In the genomic region with DNA sequence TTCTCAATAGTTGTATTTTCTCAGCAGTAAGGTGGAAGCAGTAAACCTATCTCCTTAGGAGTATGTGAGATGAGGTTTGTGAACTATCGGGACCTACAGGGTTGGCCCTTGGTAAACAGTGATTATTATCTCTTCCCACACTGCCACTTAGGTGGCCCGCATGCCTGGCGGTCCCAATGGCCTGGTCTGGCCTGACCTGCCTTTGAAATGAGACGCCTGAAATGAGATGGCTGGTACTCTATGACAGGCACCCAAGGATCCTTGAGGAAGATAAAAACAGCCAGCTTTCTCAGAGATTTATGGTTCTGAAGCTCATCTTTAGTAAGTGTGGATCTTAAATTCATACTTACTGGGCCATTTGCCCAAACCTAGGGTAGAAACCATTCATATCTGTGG, we compare ENCODE assay signal across 12 cellular contexts. TPM values are rescaled to one million over a fixed set of nuclear protein-coding genes. Genes with fewer than 3 reads are reported as not detected.
DNase-seq lines count a peak whose midpoint lies in the region; TF ChIP-seq lines count a peak whose summit lies in the region.
"Had no signal": no experiment of that assay in that cellular context is flagged by ENCODE, and none has a peak within 500 bp of the region (broad histone marks: within the 10 kb centered on the region; RNA-seq: fewer than 3 reads in every experiment).

No MANE protein-coding gene starts in this region.

- peaks cover 35 to 73% (median 56%) of the 10 kb centered on the region in 4 donors for H3K4me1 ChIP-seq in transverse colon

- H3K27ac ChIP-seq in RWPE1 (peak overlapping the region; percentile 96), coronary artery (peak overlapping the region; percentile 53 to 75), transverse colon (peak overlapping the region; percentile 63 to 77 (median 72))

- CTCF ChIA-PET in RWPE1 (lab: Yijun Ruan, JAX), result interaction anchor here (0.7 kb wide), 1 partner anchor 73 kb away, joined by 3 read pairs; no protein-coding TSS in a partner anchor

- H3K4me3 ChIP-seq in coronary artery (peak overlapping the region; percentile 31), transverse colon (no peak overlapping the region)

- H3K4me3 Mint-ChIP-seq in mesothelial cell of epicardium, result no peak overlapping the region
- H3K4me3 Mint-ChIP-seq: activated T-helper 1 cell treated with anti-CD3 and anti-CD28 coated beads, Interleukin-12 subunit alpha, Interleukin-12 subunit beta, Interleukin-2, Interleukin-4 antibody, amounts not matched to agents 30 ng/mL and 10 ng/mL and 1 ng/mL, durations not matched to agents 14 hours and 24 hours and 36 hours had no signal

- in situ Hi-C loops in transverse colon (cut with MboI; ENCODE audit: low pct_ligation_motif_present in 1 of 4, low pct_unique_long_range_greater_than_20kb in 1 of 4, low sequenced_read_pairs in 3 of 4), result no loop called here

- 46 to 69% methylated on average over 3 to 4 of the region's 4 CpGs for WGBS in transverse colon (ENCODE audit: low coverage in 1 of 2), 2 donors

- no peak for TF ChIP-seq CTCF in RWPE1 (conservative IDR thresholded peaks at IDR 0.05; ENCODE audit: low read depth)
- TF ChIP-seq CTCF in coronary artery (IDR thresholded peaks at IDR 0.05), result no peak
- TF ChIP-seq CTCF in mesothelial cell of epicardium (IDR thresholded peaks at IDR 0.05; ENCODE audit: unreplicated experiment), result no peak
- no peak for TF ChIP-seq CTCF in transverse colon (IDR thresholded peaks at IDR 0.05)

- DNase-seq in RWPE1 (ENCODE audit: low spot score) (no peak), coronary artery (ENCODE audit: low spot score) (no peak), mesothelial cell of epicardium (ENCODE audit: low spot score in 2 of 2, unreplicated experiment in 2 of 2) (no peak), transverse colon (no peak), HPDE6-E6E7 (ENCODE audit: extremely low spot score) (no peak), NCI-H526 treated with DMSO at 0.1 percent for 48 hours (lab: John Stamatoyannopoulos, UW) (no peak), NCI-H748 (lab: John Stamatoyannopoulos, UW; ENCODE audit: unreplicated experiment) (no peak), NCI-H2029 (lab: John Stamatoyannopoulos, UW) (no peak)
- DNase-seq: DND-41; NCI-H2081 treated with DMSO at 0.1 percent for 48 hours; stimulated activated naive CD4-positive, alpha-beta T cell had no signal

- H3K27me3 ChIP-seq in transverse colon, result no peaks in the 10 kb centered on the region

- peaks cover 0 to 2% (median 0%) of the 10 kb centered on the region in 4 donors for H3K36me3 ChIP-seq in transverse colon

- peaks cover 6% of the 10 kb centered on the region for H3K36me3 Mint-ChIP-seq in mesothelial cell of epicardium

- intact Hi-C loops in transverse colon (cut with DNase I; ENCODE audit: low total_unique reads), result no loop called here

- H3K27me3 Mint-ChIP-seq in mesothelial cell of epicardium (ENCODE audit: low read depth), result no peaks in the 10 kb centered on the region

- no peaks in the 10 kb centered on the region for H3K9me3 Mint-ChIP-seq in mesothelial cell of epicardium
- H3K9me3 Mint-ChIP-seq: activated T-helper 1 cell treated with anti-CD3 and anti-CD28 coated beads, Interleukin-12 subunit alpha, Interleukin-12 subunit beta, Interleukin-2, Interleukin-4 antibody, amounts not matched to agents 30 ng/mL and 10 ng/mL and 1 ng/mL, durations not matched to agents 14 hours and 24 hours and 36 hours had no signal

- H3K4me1 Mint-ChIP-seq in mesothelial cell of epicardium, result peaks cover 67% of the 10 kb centered on the region

- TF ChIP-seq EP300 in transverse colon (IDR thresholded peaks at IDR 0.05; ENCODE audit: low read depth), result no peak

- TF ChIP-seq POLR2A in transverse colon (IDR thresholded peaks at IDR 0.05), result no peak

- POLR2A ChIA-PET in RWPE1 (lab: Yijun Ruan, JAX; ENCODE audit: low non-redundant PET), result no interaction called here

- peak overlapping the region; percentile 93 for H3K27ac Mint-ChIP-seq in mesothelial cell of epicardium
- H3K27ac Mint-ChIP-seq: activated T-helper 1 cell treated with anti-CD3 and anti-CD28 coated beads, Interleukin-12 subunit alpha, Interleukin-12 subunit beta, Interleukin-2, Interleukin-4 antibody, amounts not matched to agents 30 ng/mL and 10 ng/mL and 1 ng/mL, durations not matched to agents 14 hours and 24 hours and 36 hours had no signal

- H3K9me3 ChIP-seq in transverse colon, result no peaks in the 10 kb centered on the region

RNA-seq across cellular contexts. Expression of a gene that starts 45.2 kb away (rescaled TPM):
- total RNA-seq in mesothelial cell of epicardium (15.3 to 16.7 TPM (median 16.4 TPM) in 3 replicates), transverse colon (100 to 1,000 TPM; 112 to 214 (median 172) TPM)
